27 cellular contexts compared by ENCODE assay signal in the genomic region with DNA sequence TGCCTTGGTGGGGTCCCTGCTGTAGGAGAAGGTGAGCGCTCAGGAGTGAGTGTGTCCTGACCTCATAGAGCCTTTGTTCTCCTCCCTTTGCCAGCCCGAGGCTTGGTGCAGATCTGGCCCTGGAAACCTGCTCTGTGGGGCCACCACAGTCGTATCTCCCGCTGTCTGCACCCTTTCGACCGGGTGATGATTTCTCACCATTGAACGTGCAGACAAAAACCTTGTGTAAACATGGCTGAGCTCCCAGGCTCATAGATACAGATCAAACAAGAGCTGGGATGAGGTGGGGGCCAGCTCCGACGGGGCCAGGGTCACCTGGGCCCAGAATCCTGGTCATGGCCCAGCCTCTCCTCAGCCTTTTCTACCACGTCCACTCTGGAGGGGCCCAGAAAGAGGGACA. TPM values are rescaled to one million over a fixed set of nuclear protein-coding genes. Genes with fewer than 3 reads are reported as not detected.
DNase-seq lines count a peak whose midpoint lies in the region; ATAC-seq and TF ChIP-seq lines count a peak whose summit lies in the region.
"Had no signal": no experiment of that assay in that cellular context is flagged by ENCODE, and none has a peak within 500 bp of the region (broad histone marks: within the 10 kb centered on the region; RNA-seq: fewer than 3 reads in every experiment).

No MANE protein-coding gene starts in this region.

- peak; percentile 27 to 68 (median 60) for ATAC-seq in right lobe of liver
- ATAC-seq in HG02884 (IDR thresholded peaks at IDR 0.05; ENCODE audit: unreplicated experiment) = no peak
- ATAC-seq: activated CD4-positive, alpha-beta T cell treated with anti-CD3 and anti-CD28 coated beads for 36 hours; activated CD8-positive, alpha-beta T cell treated with anti-CD3 and anti-CD28 coated beads for 36 hours; HCT116; stimulated activated memory B cell treated with anti-CD40 and anti-IgM and Interleukin-4, amounts not matched to agents 10 μg/mL and 1 μg/mL and 100 μg/mL, for 72 hours had no signal

- no peaks in the 10 kb centered on the region for H3K9me3 ChIP-seq in cardiac muscle cell (ENCODE audit: low read depth)
- no peaks in the 10 kb centered on the region for H3K9me3 ChIP-seq in right lobe of liver
- H3K9me3 ChIP-seq in esophagus squamous epithelium = no peaks in the 10 kb centered on the region
- H3K9me3 ChIP-seq: BLaER1, body of pancreas, Peyer's patch, psoas muscle, SJCRH30 had no signal

- H3K36me3 ChIP-seq in cardiac muscle cell (peaks cover 39% of the 10 kb centered on the region), right lobe of liver (no peaks in the 10 kb centered on the region), esophagus squamous epithelium (peaks cover 0 to 40% (median 0%) of the 10 kb centered on the region in 3 donors)
- H3K36me3 ChIP-seq: BLaER1, Peyer's patch had no signal

- TF ChIP-seq POLR2A in right lobe of liver (IDR thresholded peaks at IDR 0.05) (no peak), esophagus squamous epithelium (IDR thresholded peaks at IDR 0.05) (no peak)

- H3K4me1 ChIP-seq in cardiac muscle cell (ENCODE audit: low read depth) = peaks cover 20% of the 10 kb centered on the region
- peaks cover 0 to 25% (median 2%) of the 10 kb centered on the region in 4 donors for H3K4me1 ChIP-seq in right lobe of liver
- no peaks in the 10 kb centered on the region for H3K4me1 ChIP-seq in esophagus squamous epithelium
- H3K4me1 ChIP-seq: Peyer's patch, SJCRH30 had no signal

- H3K4me3 ChIP-seq in cardiac muscle cell = no peak overlapping the region
- H3K4me3 ChIP-seq in right lobe of liver = no peak overlapping the region
- H3K4me3 ChIP-seq in esophagus squamous epithelium = no peak overlapping the region
- H3K4me3 ChIP-seq: BLaER1, body of pancreas, Peyer's patch, psoas muscle, SJCRH30 had no signal

- intact Hi-C loops in right lobe of liver (cut with DNase I) (no loop called here), esophagus squamous epithelium (cut with DNase I) (no loop called here)

- 23% methylated on average over 3 of the region's 10 CpGs for WGBS in right lobe of liver (ENCODE audit: insufficient coverage, low coverage, low lambda C conversion rate, missing lambda C conversion rate)
- WGBS in esophagus squamous epithelium, 2 donors = 80 to 81% methylated on average over 5 of the region's 10 CpGs

- H3K27me3 ChIP-seq in cardiac muscle cell = no peaks in the 10 kb centered on the region
- H3K27me3 ChIP-seq in right lobe of liver = no peaks in the 10 kb centered on the region
- H3K27me3 ChIP-seq in esophagus squamous epithelium = no peaks in the 10 kb centered on the region
- H3K27me3 ChIP-seq: BLaER1, body of pancreas, Peyer's patch, SJCRH30 had no signal

- DNase-seq in NCI-H1092 (lab: John Stamatoyannopoulos, UW) (peak; percentile 55), NCI-H2196 (lab: John Stamatoyannopoulos, UW; ENCODE audit: unreplicated experiment) (peak; percentile 28), cardiac muscle cell (ENCODE audit: low read depth in 1 of 2, low spot score in 1 of 2) (no peak), right lobe of liver (no peak), esophagus squamous epithelium (lab: John Stamatoyannopoulos, UW) (no peak)
- DNase-seq in activated naive CD4-positive, alpha-beta T cell treated with Interleukin-2 at 50 U/mL for 16 hours = no peak
- DNase-seq: activated CD4-positive, alpha-beta T cell treated with anti-CD3 and anti-CD28 coated beads for 36 hours; activated CD8-positive, alpha-beta memory T cell treated with anti-CD3 and anti-CD28 coated beads, Interleukin-2, amount 50 U/mL, for 48 hours; activated CD8-positive, alpha-beta T cell treated with anti-CD3 and anti-CD28 coated beads for 36 hours; activated naive CD4-positive, alpha-beta T cell treated with anti-CD3 and anti-CD28 coated beads for 36 hours; body of pancreas; DMS79; Kasumi-1; midbrain; naive B cell; NCI-H1694; NCI-H524 treated with DMSO at 0.1 percent for 48 hours; Peyer's patch; psoas muscle; SJCRH30; T-helper 9 cell; trophoblast cell had no signal

- H3K27ac ChIP-seq in cardiac muscle cell = peak overlapping the region; percentile 78
- no peak overlapping the region for H3K27ac ChIP-seq in right lobe of liver
- no peak overlapping the region for H3K27ac ChIP-seq in esophagus squamous epithelium
- H3K27ac ChIP-seq: BLaER1, body of pancreas, Peyer's patch, psoas muscle, SJCRH30 had no signal

- TF ChIP-seq CTCF in cardiac muscle cell (IDR thresholded peaks at IDR 0.05; ENCODE audit: low read depth, low read length) = no peak
- TF ChIP-seq CTCF in right lobe of liver (IDR thresholded peaks at IDR 0.05) = no peak
- TF ChIP-seq CTCF in esophagus squamous epithelium (IDR thresholded peaks at IDR 0.05) = no peak

RNA-seq across cellular contexts. Expression of gene ESYT3, which starts 34.6 kb away (rescaled TPM):
- total RNA-seq in cardiac muscle cell (0.95 and 6.3 TPM in 2 replicates), right lobe of liver (under 1 TPM in 5 of 6 experiments, not detected in 1; 0.05 to 0.92 (median 0.29) TPM), esophagus squamous epithelium (1 to 10 TPM in 2 of 4 donors, under 1 TPM in 2; 0.57 to 2.9 (median 1.2) TPM)
- polyA plus RNA-seq in cardiac muscle cell = 1.8 and 7.0 TPM in 2 replicates
- polyA plus RNA-seq: fibroblast of lung had no signal

RNA-seq across cellular contexts. Expression of gene MRAS, which starts 51.4 kb away (rescaled TPM):
- 68.6 and 92.6 TPM in 2 replicates for total RNA-seq in cardiac muscle cell
- polyA plus RNA-seq in cardiac muscle cell = 66.5 and 105 TPM in 2 replicates
- total RNA-seq in right lobe of liver = 1 to 10 TPM; 2.5 to 7.9 (median 6.9) TPM
- total RNA-seq in esophagus squamous epithelium = 1 to 10 TPM in 3 of 4 donors, under 1 TPM in 1; 0.72 to 5.9 (median 2.4) TPM

Comparison
In these comparisons a context has a peak if more than half of its experiments do, and no peak if none do; other contexts are left out.
1. DNase-seq: peak in NCI-H1092 (single experiment) and NCI-H2196 (single experiment); none in cardiac muscle cell (0 of 2), right lobe of liver (0 of 3), esophagus squamous epithelium (single experiment) and activated naive CD4-positive, alpha-beta T cell treated with Interleukin-2 at 50 U/mL for 16 hours (single experiment).